In the genomic region with DNA sequence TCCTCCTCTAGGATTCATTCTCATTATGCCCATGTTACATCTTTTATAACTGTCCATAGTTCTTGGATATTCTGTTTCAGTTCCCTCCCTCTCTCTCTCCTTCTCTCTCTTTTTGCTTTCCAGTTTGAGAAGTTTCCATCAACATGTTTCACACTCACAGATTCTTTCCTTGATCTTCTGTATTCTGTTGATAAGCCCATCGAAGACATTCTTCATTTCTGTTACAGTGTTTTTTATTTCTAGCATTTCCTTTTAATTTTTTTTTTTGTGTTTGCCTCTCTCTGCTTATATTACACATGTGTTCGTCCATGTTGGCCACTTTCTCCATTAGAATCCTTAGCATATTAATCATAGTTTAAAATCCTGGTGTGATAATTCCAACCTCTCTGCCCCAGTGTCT, we compare ENCODE assay signal across 33 cellular contexts.
DNase-seq lines count a peak whose midpoint lies in the region; ATAC-seq, FAIRE-seq and TF ChIP-seq lines count a peak whose summit lies in the region.
"Had no signal": no experiment of that assay in that cellular context is flagged by ENCODE, and none has a peak within 500 bp of the region (broad histone marks: within the 10 kb centered on the region; RNA-seq: fewer than 3 reads in every experiment).

No MANE protein-coding gene starts in this region.

- H3K36me3 ChIP-seq in HepG2 (replicated peaks in 1 of 2; ENCODE audit: control insufficient read depth in 1 of 2, insufficient read depth in 2 of 2, low read length in 2 of 2): no peaks in the 10 kb centered on the region
- H3K36me3 ChIP-seq in right lobe of liver: no peaks in the 10 kb centered on the region
- H3K36me3 ChIP-seq in HEK293 (ENCODE audit: control insufficient read depth in 2 of 2, insufficient read depth in 1 of 2, low read length in 2 of 2): no peaks in the 10 kb centered on the region
- no peaks in the 10 kb centered on the region for H3K36me3 ChIP-seq in K562 (ENCODE audit: control insufficient read depth, insufficient read depth, low read length)
- H3K36me3 ChIP-seq: BE2C; BLaER1; BLaER1 treated with 17β-estradiol and CSF1 and Interleukin-3, amounts not matched to agents 10 nM and 100 nM had no signal

- TF ChIP-seq RAD21 in HepG2 (CRISPR knock-in tag; IDR thresholded peaks at IDR 0.05): no peak
- TF ChIP-seq RAD21 in K562 (CRISPR knock-in tag; conservative IDR thresholded peaks at IDR 0.05 in 1 of 2, IDR thresholded peaks at IDR 0.05 in 1 of 2): no peak

- BruUV-seq in HepG2 (replicated peaks; lab: Mats Ljungman, UMichigan): no TSS peak
- BruUV-seq in K562 (replicated peaks; lab: Mats Ljungman, UMichigan): no TSS peak

- in situ Hi-C loops in HepG2 (cut with HindIII; ENCODE audit: extremely low pct_ligation_motif_present, low pct_unique_long_range_greater_than_20kb): no loop called here
- in situ Hi-C loops in K562 (cut with MboI): no loop called here

- 0% methylated on average over 2 of the region's 2 CpGs for WGBS in HepG2 (ENCODE audit: low lambda C conversion rate)
- 50% methylated on average over 2 of the region's 2 CpGs for WGBS in right lobe of liver (ENCODE audit: insufficient coverage, low coverage, low lambda C conversion rate, missing lambda C conversion rate)
- 0% methylated on average over 2 of the region's 2 CpGs for WGBS in K562 (ENCODE audit: insufficient coverage, low coverage, missing lambda C conversion rate)

- no peak overlapping the region for H3K27ac ChIP-seq in HepG2 (ENCODE audit: extremely low read length, insufficient read depth, low read length)
- no peak overlapping the region for H3K27ac ChIP-seq in right lobe of liver
- H3K27ac ChIP-seq in HEK293 (ENCODE audit: extremely low read depth, low read depth, low read length): no peak overlapping the region
- no peak overlapping the region for H3K27ac ChIP-seq in K562 (ENCODE audit: extremely low read depth, low read depth, low read length)
- H3K27ac ChIP-seq: 22Rv1; A549; BLaER1; BLaER1 treated with 17β-estradiol and CSF1 and Interleukin-3, amounts not matched to agents 10 nM and 100 nM; C4-2B had no signal

- H3K9ac ChIP-seq in HepG2 (ENCODE audit: insufficient read depth, low read depth, low read length) (no peak overlapping the region), K562 (ENCODE audit: insufficient read depth in 1 of 2, low read depth in 2 of 2, low read length in 2 of 2) (no peak overlapping the region)
- H3K9ac ChIP-seq: BLaER1; BLaER1 treated with 17β-estradiol and CSF1 and Interleukin-3, amounts not matched to agents 10 nM and 100 nM had no signal

- H3K9me3 ChIP-seq in HepG2 (ENCODE audit: low read length) (peaks cover 13% of the 10 kb centered on the region; the same call in 1 of the 2 replicates), right lobe of liver (no peaks in the 10 kb centered on the region), HEK293 (ENCODE audit: control insufficient read depth, insufficient read depth, low read depth, low read length) (peaks cover 5% of the 10 kb centered on the region), K562 (replicated peaks; ENCODE audit: control insufficient read depth, insufficient read depth, low read depth, low read length) (no peaks in the 10 kb centered on the region; the same call in 1 of the 2 replicates)
- H3K9me3 ChIP-seq: BE2C had no signal

- CTCF ChIA-PET in HepG2 (lab: Yijun Ruan, JAX; ENCODE audit: low intra/inter-chr PET ratio, low total read pairs): no interaction called here
- CTCF ChIA-PET in HEK293 (lab: Yijun Ruan, JAX): interaction anchor here (0.8 to 1.1 kb wide), 2 partner anchors 30 to 58 kb away, joined by 3 read pairs; no protein-coding TSS in a partner anchor
- CTCF ChIA-PET in K562 (lab: Yijun Ruan, JAX; ENCODE audit: low intra/inter-chr PET ratio): interaction anchor here (0.7 kb wide), 1 partner anchor 20 kb away, joined by 3 read pairs; no protein-coding TSS in a partner anchor

- H2AFZ ChIP-seq in HepG2 (ENCODE audit: low read length) (no peak overlapping the region), K562 (ENCODE audit: low read depth, low read length) (no peak overlapping the region)

- H3K4me2 ChIP-seq in HepG2 (ENCODE audit: low read depth, low read length) (no peak overlapping the region), K562 (ENCODE audit: insufficient read depth, low read length) (no peak overlapping the region)
- H3K4me2 ChIP-seq: A549; BLaER1; BLaER1 treated with 17β-estradiol and CSF1 and Interleukin-3, amounts not matched to agents 10 nM and 100 nM had no signal

- H3K79me2 ChIP-seq in HepG2 (ENCODE audit: insufficient read depth, low read length) (no peaks in the 10 kb centered on the region), K562 (ENCODE audit: control insufficient read depth, insufficient read depth, low read length) (no peaks in the 10 kb centered on the region)

- TF ChIP-seq POLR2A in HepG2 (IDR thresholded peaks at IDR 0.05; ENCODE audit: insufficient read depth in 1 of 2, low read depth in 2 of 2, low read length in 2 of 2) (no peak), right lobe of liver (IDR thresholded peaks at IDR 0.05) (no peak), K562 (conservative IDR thresholded peaks at IDR 0.05) (no peak)

- no peaks in the 10 kb centered on the region for H4K20me1 ChIP-seq in HepG2 (ENCODE audit: insufficient read depth, low read length)
- no peaks in the 10 kb centered on the region for H4K20me1 ChIP-seq in K562 (replicated peaks; ENCODE audit: control insufficient read depth, insufficient read depth, low read length)
- H4K20me1 ChIP-seq: BLaER1; BLaER1 treated with 17β-estradiol and CSF1 and Interleukin-3, amounts not matched to agents 10 nM and 100 nM had no signal

- no peak for FAIRE-seq in HepG2 (lab: Jason Lieb, UNC)
- no peak for FAIRE-seq in K562 (lab: Jason Lieb, UNC)
- FAIRE-seq: A204.1, D721Med had no signal

- H3K27me3 ChIP-seq in HepG2 (ENCODE audit: control insufficient read depth in 1 of 2, insufficient read depth in 2 of 2, low read length in 2 of 2) (no peaks in the 10 kb centered on the region), right lobe of liver (no peaks in the 10 kb centered on the region), K562 (ENCODE audit: control insufficient read depth in 2 of 2, insufficient read depth in 2 of 2, low read length in 2 of 2) (no peaks in the 10 kb centered on the region)
- H3K27me3 ChIP-seq: BLaER1; BLaER1 treated with 17β-estradiol and CSF1 and Interleukin-3, amounts not matched to agents 10 nM and 100 nM had no signal

- H3K9me1 ChIP-seq in K562 (ENCODE audit: control insufficient read depth, insufficient read depth, low read length): no peaks in the 10 kb centered on the region

- no peak for TF ChIP-seq EP300 in HepG2 (IDR thresholded peaks at IDR 0.05; ENCODE audit: low read depth in 2 of 2, low read length in 2 of 2)
- TF ChIP-seq EP300 in HepG2 (CRISPR knock-in tag; IDR thresholded peaks at IDR 0.05; ENCODE audit: borderline replicate concordance): no peak
- TF ChIP-seq EP300 in K562 (IDR thresholded peaks at IDR 0.05; ENCODE audit: low read length): no peak

- POLR2A ChIA-PET in HepG2 (lab: Yijun Ruan, JAX): no interaction called here
- POLR2A ChIA-PET in HEK293 (lab: Yijun Ruan, JAX): no interaction called here
- POLR2A ChIA-PET in K562 (lab: Yijun Ruan, JAX): no interaction called here

- H3K4me1 ChIP-seq in HepG2 (ENCODE audit: insufficient read depth, low read length) (no peaks in the 10 kb centered on the region), right lobe of liver (no peaks in the 10 kb centered on the region), HEK293 (ENCODE audit: control insufficient read depth, insufficient read depth, low read length) (no peaks in the 10 kb centered on the region), K562 (replicated peaks in 1 of 2; ENCODE audit: control insufficient read depth in 2 of 2, insufficient read depth in 2 of 2, low read length in 2 of 2) (no peaks in the 10 kb centered on the region)
- H3K4me1 ChIP-seq: A549; BE2C; BLaER1; BLaER1 treated with 17β-estradiol and CSF1 and Interleukin-3, amounts not matched to agents 10 nM and 100 nM; Caco-2 had no signal

- intact Hi-C loops in HepG2 (cut with micrococcal nuclease; ENCODE audit: unreplicated experiment): no loop called here
- intact Hi-C loops in right lobe of liver (cut with DNase I): no loop called here
- intact Hi-C loops in K562 (cut with micrococcal nuclease): no loop called here
- intact Hi-C loops in left cardiac atrium (cut with DNase I): loop anchor here in 1 of 2 donors (10.0 kb wide), 1 partner anchor 125 kb away; a partner anchor contains a TSS

- TF ChIP-seq CTCF in HepG2 (CRISPR knock-in tag; IDR thresholded peaks at IDR 0.05): no peak
- no peak for TF ChIP-seq CTCF in right lobe of liver (IDR thresholded peaks at IDR 0.05)
- TF ChIP-seq CTCF in HEK293 (tag by site-specific recombination; IDR thresholded peaks at IDR 0.05): no peak
- no peak for TF ChIP-seq CTCF in K562 (IDR thresholded peaks at IDR 0.05 in 2 of 3, conservative IDR thresholded peaks at IDR 0.05 in 1 of 3; ENCODE audit: insufficient read depth in 2 of 3, low read depth in 1 of 3, low read length in 3 of 3)

- DNase-seq in HepG2 (ENCODE audit: low spot score) (no peak), right lobe of liver (no peak), K562 (ENCODE audit: extremely low read depth in 1 of 4, low spot score in 3 of 4) (no peak), left cardiac atrium (no peak)
- no peak for DNase-seq in NK-92 treated with Interleukin-12 subunit alpha and Interleukin-12 subunit beta, amount 100 ng/mL, for 24 hours (lab: John Stamatoyannopoulos, UW)
- DNase-seq: 8988T; ACHN; AML-193; BE2C; C1 segment of cervical spinal cord; Caco-2; Calu3; CD4-positive, alpha-beta memory T cell; CD4-positive, alpha-beta T cell; CD4-positive, CD25-positive, alpha-beta regulatory T cell; CD8-positive, alpha-beta memory T cell; CD8-positive, alpha-beta T cell; COR-L47; DMS 273 treated with DMSO at 0.1 percent for 48 hours; DMS153; DMS53; DMS79; DMS79 treated with DMSO at 0.1 percent for 48 hours; DND-41; EL had no signal

- H3K4me3 ChIP-seq in HepG2 (replicated peaks in 1 of 3; ENCODE audit: insufficient read depth in 1 of 3, low read depth in 2 of 3, low read length in 3 of 3): no peak overlapping the region
- no peak overlapping the region for H3K4me3 ChIP-seq in right lobe of liver
- no peak overlapping the region for H3K4me3 ChIP-seq in HEK293 (ENCODE audit: low read depth, low read length)
- H3K4me3 ChIP-seq in K562: no peak overlapping the region
- H3K4me3 ChIP-seq: A549; BLaER1; BLaER1 treated with 17β-estradiol and CSF1 and Interleukin-3, amounts not matched to agents 10 nM and 100 nM had no signal

- no peak for ATAC-seq in HepG2
- ATAC-seq in right lobe of liver: no peak
- no peak for ATAC-seq in K562
- no peak for ATAC-seq in left cardiac atrium
- ATAC-seq: A549; CD8-positive, alpha-beta T cell had no signal

TF ChIP-seq in HepG2, 621 proteins besides CTCF, POLR2A, EP300 and RAD21:
- TF ChIP-seq TOE1 (CRISPR knock-in tag; IDR thresholded peaks at IDR 0.05): no peak
- peak; percentile 98 for TF ChIP-seq ZNF160 (CRISPR knock-in tag; IDR thresholded peaks at IDR 0.05)
TF ChIP-seq in HepG2: peak in this region for 1.

TF ChIP-seq in HEK293, 187 proteins besides CTCF, POLR2A, EP300 and RAD21 (continues in another document):
- TF ChIP-seq ZNF404 (tag by site-specific recombination; IDR thresholded peaks at IDR 0.05): no peak
- TF ChIP-seq ZNF555 (tag by site-specific recombination; conservative IDR thresholded peaks at IDR 0.05): no peak

TF ChIP-seq in K562, 482 proteins besides CTCF, POLR2A, EP300 and RAD21 (continues in another document):
- TF ChIP-seq TRIM28 (IDR thresholded peaks at IDR 0.05): peak; percentile 82; the same call in 1 of the 2 replicates
- TF ChIP-seq NUFIP1 (IDR thresholded peaks at IDR 0.05; ENCODE audit: partially characterized antibody): no peak
